In genomic region chr3:141076821-141077571, GRCh38 we compare ENCODE assay signal across 9 cellular contexts. TPM values are rescaled to one million over a fixed set of nuclear protein-coding genes. Genes with fewer than 3 reads are reported as not detected.
DNase-seq lines count a peak whose midpoint lies in the region; ATAC-seq and TF ChIP-seq lines count a peak whose summit lies in the region.
"Had no signal": no experiment of that assay in that cellular context is flagged by ENCODE, and none has a peak within 500 bp of the region (broad histone marks: within the 10 kb centered on the region; RNA-seq: fewer than 3 reads in every experiment).

No MANE protein-coding gene starts in this region.

- no peaks in the 10 kb centered on the region for H3F3A ChIP-seq in PC-3 (ENCODE audit: low read length, unreplicated experiment)

- intact Hi-C loops in left lung (cut with DNase I): no loop called here
- intact Hi-C loops in PC-3 (cut with micrococcal nuclease): no loop called here

- H3K4me1 ChIP-seq in left lung (peaks cover 0 to 13% of the 10 kb centered on the region in 2 donors), PC-3 (ENCODE audit: insufficient read depth, low read length) (no peaks in the 10 kb centered on the region)

- H3K4me2 ChIP-seq in PC-3 (ENCODE audit: low read length): no peak overlapping the region

- H3K9me3 Mint-ChIP-seq in brain: no peaks in the 10 kb centered on the region

- DNase-seq in COR-L47 (lab: John Stamatoyannopoulos, UW) (peak; percentile 92), NCI-H1105 treated with DMSO at 0.1 percent for 48 hours (lab: John Stamatoyannopoulos, UW) (peak; percentile 88), left lung (peak in 1 of 2 donors; percentile 72), PC-3 (no peak), NCI-H1930 (lab: John Stamatoyannopoulos, UW) (no peak)
- peak; percentile 26 for DNase-seq in stimulated activated naive CD8-positive, alpha-beta T cell treated with anti-CD3 and anti-CD28 coated beads, Interleukin-15, Interleukin-2, amounts not matched to agents 100 U/mL and 50 U/mL, for 24 hours

- no TSS peak for BruUV-seq in PC-3 (replicated peaks; lab: Mats Ljungman, UMichigan)

- no peak overlapping the region for H3K9ac ChIP-seq in PC-3 (ENCODE audit: low read length)

- H3K4me3 Mint-ChIP-seq in brain: peak overlapping the region; percentile 68 to 82 (median 77)

- H3K4me1 Mint-ChIP-seq in brain: peaks cover 92% of the 10 kb centered on the region

- TF ChIP-seq CTCF in brain (conservative IDR thresholded peaks at IDR 0.05) (no peak), left lung (IDR thresholded peaks at IDR 0.05) (no peak), PC-3 (conservative IDR thresholded peaks at IDR 0.05; ENCODE audit: low read depth, low read length) (no peak)

- H3K4me3 ChIP-seq in left lung (peak overlapping the region in 1 of 2 donors; percentile 5), PC-3 (ENCODE audit: low read length) (no peak overlapping the region)

- ATAC-seq in left lung (peak; percentile 54), PC-3 (no peak), HG02885 (IDR thresholded peaks at IDR 0.05; ENCODE audit: poor library complexity, unreplicated experiment) (no peak)
- ATAC-seq in stimulated activated naive CD8-positive, alpha-beta T cell treated with anti-CD3 and anti-CD28 coated beads, Interleukin-15, Interleukin-2, amounts not matched to agents 100 U/mL and 50 U/mL, for 24 hours: no peak

- no peaks in the 10 kb centered on the region for H3K36me3 Mint-ChIP-seq in brain

- H4K20me1 ChIP-seq in PC-3 (ENCODE audit: low read length): no peaks in the 10 kb centered on the region

- H3K9me2 ChIP-seq in PC-3 (replicated peaks; ENCODE audit: low read length): no peaks in the 10 kb centered on the region

- H3K36me3 ChIP-seq in left lung (no peaks in the 10 kb centered on the region), PC-3 (ENCODE audit: low read depth, low read length) (no peaks in the 10 kb centered on the region)

- H3K27me3 ChIP-seq in left lung: no peaks in the 10 kb centered on the region
- H3K27me3 ChIP-seq in PC-3 (ENCODE audit: low read length): 0 out of 2 replicates have a peak, but pooled peaks cover 8% of the 10 kb centered on the region

- CTCF ChIA-PET in PC-3 (lab: Charles Lee): no interaction called here

- H3K27ac ChIP-seq in left lung (peak overlapping the region; percentile 53 to 71), PC-3 (ENCODE audit: low read length) (no peak overlapping the region)
- H3K27ac ChIP-seq: epithelial cell of prostate had no signal

- H3K9me3 ChIP-seq in left lung (no peaks in the 10 kb centered on the region), PC-3 (ENCODE audit: low read length) (no peaks in the 10 kb centered on the region)

- H2AFZ ChIP-seq in PC-3 (ENCODE audit: low read length): no peak overlapping the region

- H3K27ac Mint-ChIP-seq in brain: peak overlapping the region; percentile 88 to 98 (median 94)

- no peaks in the 10 kb centered on the region for H3K79me2 ChIP-seq in PC-3 (ENCODE audit: low read length)

- POLR2A ChIA-PET in PC-3 (lab: Charles Lee; ENCODE audit: unreplicated experiment): no interaction called here

- H3K27me3 Mint-ChIP-seq in brain: no peaks in the 10 kb centered on the region

RNA-seq across cellular contexts. Expression of gene SPSB4, which starts 25.8 kb away (rescaled TPM):
- polyA plus RNA-seq in brain (ENCODE audit: insufficient read depth, low read depth, low replicate concordance): 5.4 TPM
- total RNA-seq in left lung (1 to 10 TPM; 1.3 to 2.1 TPM), PC-3 (2014; rRNA removed) (not detected in 2 replicates)

Comparison
In these comparisons a context has a peak if more than half of its experiments do, and no peak if none do; other contexts are left out.
1. DNase-seq: peak in COR-L47 (single experiment), NCI-H1105 treated with DMSO at 0.1 percent for 48 hours (single experiment) and stimulated activated naive CD8-positive, alpha-beta T cell treated with anti-CD3 and anti-CD28 coated beads, Interleukin-15, Interleukin-2, amounts not matched to agents 100 U/mL and 50 U/mL, for 24 hours (single experiment); none in PC-3 (single experiment) and NCI-H1930 (0 of 2).